ENCODE assay signal across 8 cellular contexts in the genomic region with DNA sequence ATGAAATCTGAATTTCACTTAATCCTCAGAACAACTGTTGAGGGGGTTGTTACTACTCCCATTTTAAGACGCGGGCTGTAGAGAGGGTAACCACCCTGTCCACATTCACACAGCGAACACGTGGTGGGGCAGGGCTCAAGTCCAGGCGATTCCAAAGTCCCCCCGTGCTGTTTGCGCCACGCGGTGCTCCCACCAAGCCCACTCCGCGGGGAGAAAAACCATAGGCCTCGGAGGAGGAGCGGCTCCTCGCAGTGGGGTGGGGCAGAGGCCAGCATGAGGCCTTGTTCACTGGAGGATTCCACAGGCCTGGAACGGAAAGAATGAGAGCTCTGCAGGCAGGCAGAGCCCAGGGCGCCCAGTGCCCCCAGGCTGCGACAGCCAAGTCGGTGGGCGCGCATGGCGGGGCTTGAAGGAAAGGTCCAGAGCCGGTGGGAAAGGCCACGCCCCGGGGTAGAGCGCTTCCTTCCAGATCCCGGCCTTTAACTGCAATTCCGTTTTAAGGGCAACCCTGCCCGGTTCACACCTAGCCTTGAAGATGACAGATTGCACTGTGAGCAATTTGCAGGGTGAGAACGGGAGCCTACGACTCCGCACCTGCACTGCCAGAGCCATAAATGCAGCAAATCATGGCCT.
DNase-seq lines count a peak whose midpoint lies in the region; ATAC-seq and TF ChIP-seq lines count a peak whose summit lies in the region.

No MANE protein-coding gene starts in this region.

- no peaks in the 10 kb centered on the region for H3K27me3 ChIP-seq in duodenal mucosa (ENCODE audit: control insufficient read depth in 1 of 2, insufficient read depth in 2 of 2, low read length in 2 of 2)
- no peaks in the 10 kb centered on the region for H3K27me3 ChIP-seq in subcutaneous abdominal adipose tissue (ENCODE audit: control insufficient read depth in 5 of 5, insufficient read depth in 4 of 5, low read length in 5 of 5)

- H3K9me3 Mint-ChIP-seq in activated CD4-positive, alpha-beta T cell treated with anti-CD3 and anti-CD28 coated beads, Interleukin-2, amount 10 ng/mL, durations not matched to agents 7 days and 5 days, result no peaks in the 10 kb centered on the region
- H3K9me3 Mint-ChIP-seq in mesothelial cell of epicardium, result no peaks in the 10 kb centered on the region

- peak overlapping the region; percentile 99 for H3K27ac Mint-ChIP-seq in activated CD4-positive, alpha-beta T cell treated with anti-CD3 and anti-CD28 coated beads, Interleukin-2, amount 10 ng/mL, durations not matched to agents 7 days and 5 days
- H3K27ac Mint-ChIP-seq in mesothelial cell of epicardium, result peak overlapping the region; percentile 89

- peak overlapping the region; percentile 80 for H3K4me3 Mint-ChIP-seq in activated CD4-positive, alpha-beta T cell treated with anti-CD3 and anti-CD28 coated beads, Interleukin-2, amount 10 ng/mL, durations not matched to agents 7 days and 5 days
- H3K4me3 Mint-ChIP-seq in mesothelial cell of epicardium, result peak overlapping the region; percentile 60

- CTCF ChIA-PET in activated CD4-positive, alpha-beta T cell treated with anti-CD3 and anti-CD28 coated beads, Interleukin-2, amount 10 ng/mL, durations not matched to agents 7 days and 5 days (lab: Charles Lee), result interaction anchor here (0.8 to 2.8 kb wide), 5 partner anchors 20 to 418 kb away, joined by 3 to 9 read pairs (median 4); partner anchors contain the start of gene TBL1XR1

- H3K4me1 Mint-ChIP-seq in activated CD4-positive, alpha-beta T cell treated with anti-CD3 and anti-CD28 coated beads, Interleukin-2, amount 10 ng/mL, durations not matched to agents 7 days and 5 days, result peaks cover 55% of the 10 kb centered on the region
- peaks cover 66% of the 10 kb centered on the region for H3K4me1 Mint-ChIP-seq in mesothelial cell of epicardium

- no peaks in the 10 kb centered on the region for H3K36me3 ChIP-seq in duodenal mucosa (ENCODE audit: control insufficient read depth in 1 of 2, insufficient read depth in 2 of 2, low read length in 2 of 2)
- no peaks in the 10 kb centered on the region for H3K36me3 ChIP-seq in subcutaneous abdominal adipose tissue (ENCODE audit: control insufficient read depth in 5 of 5, insufficient read depth in 5 of 5, low read length in 5 of 5)

- H3K9me3 ChIP-seq in duodenal mucosa (ENCODE audit: control insufficient read depth in 1 of 2, low read length in 2 of 2), result no peaks in the 10 kb centered on the region
- no peaks in the 10 kb centered on the region for H3K9me3 ChIP-seq in subcutaneous abdominal adipose tissue (ENCODE audit: control insufficient read depth in 5 of 5, low read length in 5 of 5)

- H3K27ac ChIP-seq in duodenal mucosa (ENCODE audit: low read depth, low read length) (peak overlapping the region; percentile 92), subcutaneous abdominal adipose tissue (ENCODE audit: low read depth, low read length) (peak overlapping the region; percentile 99)

- DNase-seq in ELR (ENCODE audit: low read depth) (peak; percentile 23), NCI-H2107 treated with DMSO at 0.1 percent for 48 hours (lab: John Stamatoyannopoulos, UW; ENCODE audit: unreplicated experiment) (peak; percentile 75), mesothelial cell of epicardium (ENCODE audit: low spot score in 2 of 2, unreplicated experiment in 2 of 2) (peak in 1 of 2 experiments; percentile 60)
- peak; percentile 45 for DNase-seq in activated CD4-positive, alpha-beta T cell treated with anti-CD3 and anti-CD28 coated beads, Interleukin-2, amount 10 ng/mL, durations not matched to agents 7 days and 5 days

- ATAC-seq in HG02678 (IDR thresholded peaks at IDR 0.05; ENCODE audit: unreplicated experiment), result peak; percentile 13
- ATAC-seq in GM18858 (IDR thresholded peaks at IDR 0.05; ENCODE audit: unreplicated experiment), result no peak

- no peak for TF ChIP-seq CTCF in mesothelial cell of epicardium (IDR thresholded peaks at IDR 0.05; ENCODE audit: unreplicated experiment)

- H3K4me3 ChIP-seq in duodenal mucosa (ENCODE audit: low read depth in 1 of 2, low read length in 2 of 2), result peak overlapping the region; percentile 61 to 65
- H3K4me3 ChIP-seq in subcutaneous abdominal adipose tissue (ENCODE audit: low read depth in 1 of 5, low read length in 5 of 5), result peak overlapping the region; percentile 37 to 63 (median 58)

- H3K9ac ChIP-seq in duodenal mucosa (ENCODE audit: low read depth in 1 of 2, low read length in 2 of 2), result peak overlapping the region; percentile 40 to 49
- peak overlapping the region; percentile 22 to 72 (median 56) for H3K9ac ChIP-seq in subcutaneous abdominal adipose tissue (ENCODE audit: low read length in 5 of 5)

- H3K4me1 ChIP-seq in duodenal mucosa (ENCODE audit: control insufficient read depth in 1 of 2, insufficient read depth in 2 of 2, low read length in 2 of 2), result peaks cover 66 to 75% of the 10 kb centered on the region in 2 donors
- peaks cover 18 to 60% (median 55%) of the 10 kb centered on the region in 5 donors for H3K4me1 ChIP-seq in subcutaneous abdominal adipose tissue (ENCODE audit: control insufficient read depth in 5 of 5, insufficient read depth in 5 of 5, low read length in 5 of 5)

- POLR2A ChIA-PET in activated CD4-positive, alpha-beta T cell treated with anti-CD3 and anti-CD28 coated beads, Interleukin-2, amount 10 ng/mL, durations not matched to agents 7 days and 5 days (lab: Charles Lee), result interaction anchor here (0.6 to 1.4 kb wide), 2 partner anchors 161 to 162 kb away, joined by 3 to 13 read pairs; partner anchors contain the start of gene TBL1XR1

- H3K27me3 Mint-ChIP-seq in activated CD4-positive, alpha-beta T cell treated with anti-CD3 and anti-CD28 coated beads, Interleukin-2, amount 10 ng/mL, durations not matched to agents 7 days and 5 days, result no peaks in the 10 kb centered on the region
- no peaks in the 10 kb centered on the region for H3K27me3 Mint-ChIP-seq in mesothelial cell of epicardium (ENCODE audit: low read depth)

- H3K36me3 Mint-ChIP-seq in activated CD4-positive, alpha-beta T cell treated with anti-CD3 and anti-CD28 coated beads, Interleukin-2, amount 10 ng/mL, durations not matched to agents 7 days and 5 days (ENCODE audit: low read depth), result no peaks in the 10 kb centered on the region
- H3K36me3 Mint-ChIP-seq in mesothelial cell of epicardium, result no peaks in the 10 kb centered on the region
